In genomic region chr2:109331864-109332848, GRCh38 we compare ENCODE assay signal across 8 cellular contexts.
DNase-seq lines count a peak whose midpoint lies in the region; ATAC-seq and TF ChIP-seq lines count a peak whose summit lies in the region.

No MANE protein-coding gene starts in this region.

- no peaks in the 10 kb centered on the region for H3K9me3 Mint-ChIP-seq in activated T-cell treated with anti-CD3 and anti-CD28 coated beads, Interleukin-2, amount 50 U/mL, for 72 hours

- H3K4me1 Mint-ChIP-seq in activated T-cell treated with anti-CD3 and anti-CD28 coated beads, Interleukin-2, amount 50 U/mL, for 72 hours (ENCODE audit: low read depth), result peaks cover 36% of the 10 kb centered on the region

- H3K9me3 ChIP-seq in BLaER1 (no peaks in the 10 kb centered on the region), ovary (no peaks in the 10 kb centered on the region)

- H3K27ac ChIP-seq in BLaER1 (peak overlapping the region; percentile 92), ovary (no peak overlapping the region)

- ATAC-seq in GM21390 (IDR thresholded peaks at IDR 0.05; ENCODE audit: unreplicated experiment), result peak; percentile 47
- peak; percentile 43 to 44 for ATAC-seq in activated T-cell treated with anti-CD3 and anti-CD28 coated beads, Interleukin-2, amount 50 U/mL, for 72 hours (replicated peaks in 1 of 2)

- DNase-seq in M059J (ENCODE audit: low read depth) (peak; percentile 96), foreskin melanocyte (peak; percentile 75), ovary (peak in 4 of 5 donors; percentile 34 to 66 (median 60)), GF-D8 (lab: John Stamatoyannopoulos, UW) (no peak), NCI-H1436 (lab: John Stamatoyannopoulos, UW) (no peak)
- DNase-seq in activated T-cell treated with anti-CD3 and anti-CD28 coated beads, Interleukin-2, amount 50 U/mL, for 72 hours, result peak in 1 of 2 donors; percentile 14

- TF ChIP-seq EP300 in ovary (IDR thresholded peaks at IDR 0.05), result no peak

- intact Hi-C loops in ovary (cut with DNase I), result no loop called here

- H3K27ac Mint-ChIP-seq in activated T-cell treated with anti-CD3 and anti-CD28 coated beads, Interleukin-2, amount 50 U/mL, for 72 hours, result no peak overlapping the region

- H3K4me3 Mint-ChIP-seq in activated T-cell treated with anti-CD3 and anti-CD28 coated beads, Interleukin-2, amount 50 U/mL, for 72 hours, result peak overlapping the region; percentile 61

- H3K36me3 ChIP-seq in BLaER1 (no peaks in the 10 kb centered on the region), ovary (no peaks in the 10 kb centered on the region)

- H3K4me2 ChIP-seq in BLaER1, result peak overlapping the region; percentile 94

- H3K27me3 Mint-ChIP-seq in activated T-cell treated with anti-CD3 and anti-CD28 coated beads, Interleukin-2, amount 50 U/mL, for 72 hours (ENCODE audit: low read depth), result peaks cover 23% of the 10 kb centered on the region

- no peaks in the 10 kb centered on the region for H4K20me1 ChIP-seq in BLaER1

- TF ChIP-seq CTCF in ovary (IDR thresholded peaks at IDR 0.05), result no peak

- 37 to 59% (median 48%) methylated on average over 24 of the region's 24 CpGs for WGBS in ovary, 3 donors

- peak overlapping the region; percentile 75 for H3K9ac ChIP-seq in BLaER1

- no peaks in the 10 kb centered on the region for H3K36me3 Mint-ChIP-seq in activated T-cell treated with anti-CD3 and anti-CD28 coated beads, Interleukin-2, amount 50 U/mL, for 72 hours (ENCODE audit: insufficient read depth in 2 of 2)

- H3K4me1 ChIP-seq in BLaER1 (peaks cover 91% of the 10 kb centered on the region), ovary (ENCODE audit: insufficient read depth) (peaks cover 13% of the 10 kb centered on the region)

- peak overlapping the region; percentile 58 for H3K4me3 ChIP-seq in BLaER1
- no peak overlapping the region for H3K4me3 ChIP-seq in ovary

- H3K27me3 ChIP-seq in BLaER1 (no peaks in the 10 kb centered on the region), ovary (no peaks in the 10 kb centered on the region)

- TF ChIP-seq POLR2A in ovary (IDR thresholded peaks at IDR 0.05), result no peak

Comparison
In these comparisons a context has a peak if more than half of its experiments do, and no peak if none do; other contexts are left out.
1. DNase-seq: peak in M059J (single experiment), foreskin melanocyte (single experiment) and ovary (4 of 5); none in GF-D8 (single experiment) and NCI-H1436 (single experiment).